Comparison of ENCODE assay signal across 23 cellular contexts in the genomic region with DNA sequence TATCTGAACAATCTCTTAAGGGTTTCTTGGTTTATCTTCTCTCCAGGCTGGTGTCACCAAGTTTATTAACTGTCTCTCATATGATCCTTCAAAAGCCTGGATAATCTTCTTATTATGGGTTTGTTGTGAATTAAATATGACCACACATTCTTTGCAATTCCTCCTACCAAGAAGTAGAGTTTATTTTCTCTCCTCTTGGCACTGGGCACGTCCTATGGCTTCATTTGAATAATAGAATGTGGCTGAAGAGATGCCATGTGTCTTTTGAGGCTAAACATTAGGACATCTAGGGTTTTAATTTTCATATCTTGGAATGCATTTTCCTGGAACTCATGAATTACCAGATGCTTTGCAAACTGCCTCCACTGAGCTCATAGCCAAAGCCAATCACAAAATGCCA. TPM values are rescaled to one million over a fixed set of nuclear protein-coding genes. Genes with fewer than 3 reads are reported as not detected.
DNase-seq lines count a peak whose midpoint lies in the region; ATAC-seq and TF ChIP-seq lines count a peak whose summit lies in the region.
"Had no signal": no experiment of that assay in that cellular context is flagged by ENCODE, and none has a peak within 500 bp of the region (broad histone marks: within the 10 kb centered on the region; RNA-seq: fewer than 3 reads in every experiment).

No MANE protein-coding gene starts in this region.

- H3K36me3 ChIP-seq in HUES64 (ENCODE audit: insufficient read depth, low read length) (peaks cover 17% of the 10 kb centered on the region), mesendoderm (ENCODE audit: control insufficient read depth, insufficient read depth, low read length) (no peaks in the 10 kb centered on the region), Karpas-422 (ENCODE audit: insufficient read depth, low read length) (no peaks in the 10 kb centered on the region)
- H3K36me3 ChIP-seq: BE2C; BLaER1 treated with 17β-estradiol and CSF1 and Interleukin-3, amounts not matched to agents 10 nM and 100 nM had no signal

- peak overlapping the region; percentile 11; the same call in 1 of the 2 replicates for H3K27ac ChIP-seq in HUES64 (ENCODE audit: low read depth, low read length)
- H3K27ac ChIP-seq in mesendoderm (ENCODE audit: low read depth, low read length), result peak overlapping the region; percentile 17
- no peak overlapping the region for H3K27ac ChIP-seq in Karpas-422 (ENCODE audit: low read length)
- H3K27ac ChIP-seq: 22Rv1; BLaER1 treated with 17β-estradiol and CSF1 and Interleukin-3, amounts not matched to agents 10 nM and 100 nM had no signal

- no peak overlapping the region for H3K4ac ChIP-seq in mesendoderm (ENCODE audit: low read depth, low read length)

- H3K27me3 ChIP-seq in HUES64 (ENCODE audit: insufficient read depth, low read length) (no peaks in the 10 kb centered on the region), mesendoderm (ENCODE audit: insufficient read depth, low read length, poor library complexity) (no peaks in the 10 kb centered on the region), Karpas-422 (ENCODE audit: low read length) (no peaks in the 10 kb centered on the region)
- H3K27me3 ChIP-seq: BLaER1 treated with 17β-estradiol and CSF1 and Interleukin-3, amounts not matched to agents 10 nM and 100 nM had no signal

- WGBS in HUES64, result 82% methylated on average over 1 of the region's 1 CpG
- no CpG with 5 or more reads among the region's 1 CpG for WGBS in mesendoderm (ENCODE audit: extremely low coverage, insufficient coverage, low lambda C conversion rate)

- no peak overlapping the region for H3K23ac ChIP-seq in mesendoderm (ENCODE audit: low read length)

- no peak overlapping the region for H2AFZ ChIP-seq in Karpas-422 (ENCODE audit: low read length)

- no peak overlapping the region for H3K56ac ChIP-seq in mesendoderm (ENCODE audit: low read length)

- H3K4me2 ChIP-seq in mesendoderm (ENCODE audit: low read length) (no peak overlapping the region), Karpas-422 (ENCODE audit: low read depth, low read length, poor library complexity, severe bottlenecking) (no peak overlapping the region)
- H3K4me2 ChIP-seq: BLaER1 treated with 17β-estradiol and CSF1 and Interleukin-3, amounts not matched to agents 10 nM and 100 nM had no signal

- no peak for TF ChIP-seq POLR2A in GM18505 (IDR thresholded peaks at IDR 0.05; ENCODE audit: borderline replicate concordance, extremely low read depth, insufficient read depth, insufficient read length)

- ATAC-seq in GM18505 (IDR thresholded peaks at IDR 0.05; ENCODE audit: unreplicated experiment), result no peak

- H4K5ac ChIP-seq in mesendoderm (ENCODE audit: low read length), result no peak overlapping the region

- no peak overlapping the region for H2BK15ac ChIP-seq in mesendoderm (replicated peaks; ENCODE audit: low read depth)

- H3K4me1 ChIP-seq in HUES64 (ENCODE audit: insufficient read depth, low read length), result peaks cover 64% of the 10 kb centered on the region
- H3K4me1 ChIP-seq in mesendoderm (ENCODE audit: control insufficient read depth, low read depth, low read length), result peaks cover 7% of the 10 kb centered on the region
- no peaks in the 10 kb centered on the region for H3K4me1 ChIP-seq in Karpas-422 (ENCODE audit: low read length)
- H3K4me1 ChIP-seq: BE2C had no signal

- no peaks in the 10 kb centered on the region for H4K20me1 ChIP-seq in Karpas-422 (ENCODE audit: insufficient read depth, low read depth, low read length)
- H4K20me1 ChIP-seq: BLaER1 treated with 17β-estradiol and CSF1 and Interleukin-3, amounts not matched to agents 10 nM and 100 nM had no signal

- H3K4me3 ChIP-seq in HUES64 (ENCODE audit: low read length) (no peak overlapping the region), mesendoderm (ENCODE audit: low read length) (no peak overlapping the region), Karpas-422 (ENCODE audit: low read length) (no peak overlapping the region)
- H3K4me3 ChIP-seq: BLaER1 treated with 17β-estradiol and CSF1 and Interleukin-3, amounts not matched to agents 10 nM and 100 nM had no signal

- no peaks in the 10 kb centered on the region for H3K9me2 ChIP-seq in Karpas-422 (replicated peaks; ENCODE audit: insufficient read depth, low read length)

- in situ Hi-C loops in G401 (cut with HindIII; ENCODE audit: low sequenced_read_pairs), result no loop called here

- peaks cover 4% of the 10 kb centered on the region for H3K79me2 ChIP-seq in mesendoderm (ENCODE audit: control insufficient read depth, insufficient read depth, low read length)
- no peaks in the 10 kb centered on the region for H3K79me2 ChIP-seq in Karpas-422 (ENCODE audit: low read length)

- H3K9me3 ChIP-seq in HUES64 (ENCODE audit: insufficient read depth, low read depth, low read length), result no peaks in the 10 kb centered on the region
- H3K9me3 ChIP-seq in Karpas-422 (ENCODE audit: low read length), result no peaks in the 10 kb centered on the region
- H3K9me3 ChIP-seq: BE2C; BLaER1 treated with 17β-estradiol and CSF1 and Interleukin-3, amounts not matched to agents 10 nM and 100 nM had no signal

- H2AK5ac ChIP-seq in mesendoderm (ENCODE audit: low read length), result no peak overlapping the region

- no peak overlapping the region for H3K18ac ChIP-seq in mesendoderm (ENCODE audit: low read length)

- H3K79me1 ChIP-seq in mesendoderm (ENCODE audit: low read length), result peaks cover 1% of the 10 kb centered on the region

- H3K9ac ChIP-seq in HUES64 (ENCODE audit: low read depth, low read length) (no peak overlapping the region), mesendoderm (ENCODE audit: low read length) (no peak overlapping the region), Karpas-422 (ENCODE audit: low read length) (no peak overlapping the region)
- H3K9ac ChIP-seq: BLaER1 treated with 17β-estradiol and CSF1 and Interleukin-3, amounts not matched to agents 10 nM and 100 nM had no signal

- DNase-seq in G401 (ENCODE audit: low spot score) (peak; percentile 28), cerebellar cortex (ENCODE audit: low spot score) (peak; percentile 14), mesendoderm (no peak), AG08395 (ENCODE audit: low spot score) (no peak), Karpas-422 (no peak)
- no peak for DNase-seq in activated naive CD4-positive, alpha-beta T cell (lab: John Stamatoyannopoulos, UW)
- DNase-seq: AML-193; BE2C; CD4-positive, alpha-beta T cell; CD8-positive, alpha-beta memory T cell; DMS 273 treated with DMSO at 0.1 percent for 48 hours; DMS79; EL; GF-D8; GOT3; H7; HCEC 1CT had no signal

- no peak overlapping the region for H4K8ac ChIP-seq in mesendoderm (ENCODE audit: low read depth, low read length)

- no peak overlapping the region for H2BK120ac ChIP-seq in mesendoderm (ENCODE audit: low read depth, low read length)

- H2BK5ac ChIP-seq in mesendoderm (ENCODE audit: low read length), result no peak overlapping the region

RNA-seq across cellular contexts. Expression of a gene that starts 20.0 kb away (rescaled TPM):
- total RNA-seq in G401 (2014; rRNA removed; shearing (Covaris generic)), result not detected in 2 replicates
- 53.7 TPM for polyA plus RNA-seq in HUES64 (2013, experiment 1 of 2)
- 44.4 TPM for polyA plus RNA-seq in HUES64 (2013, experiment 2 of 2)
- 98.9 TPM for polyA plus RNA-seq in mesendoderm (2013, experiment 1 of 2)
- 96.1 TPM for polyA plus RNA-seq in mesendoderm (2013, experiment 2 of 2)
- total RNA-seq in Karpas-422 (2014; rRNA removed; shearing (Covaris generic); ENCODE audit: low replicate concordance), result not detected in 2 replicates
- total RNA-seq: CD4-positive, alpha-beta T cell; CD8-positive, alpha-beta memory T cell had no signal
- polyA plus RNA-seq: AG04450; CD8-positive, alpha-beta memory T cell had no signal

RNA-seq across cellular contexts. Expression of a gene that starts 27.0 kb away (rescaled TPM):
- total RNA-seq in G401 (2014; rRNA removed; shearing (Covaris generic)), result not detected in 2 replicates
- 1.3 TPM for polyA plus RNA-seq in HUES64 (2013, experiment 1 of 2)
- polyA plus RNA-seq in HUES64 (2013, experiment 2 of 2), result 2.0 TPM
- 1.2 TPM for polyA plus RNA-seq in mesendoderm (2013, experiment 1 of 2)
- 3.0 TPM for polyA plus RNA-seq in mesendoderm (2013, experiment 2 of 2)
- not detected in 2 replicates for total RNA-seq in Karpas-422 (2014; rRNA removed; shearing (Covaris generic); ENCODE audit: low replicate concordance)
- total RNA-seq: CD4-positive, alpha-beta T cell; CD8-positive, alpha-beta memory T cell had no signal
- polyA plus RNA-seq: AG04450; CD14-positive monocyte; CD8-positive, alpha-beta memory T cell had no signal

RNA-seq across cellular contexts. Expression of a gene that starts 47.8 kb away (rescaled TPM):
- total RNA-seq in G401 (2014; rRNA removed; shearing (Covaris generic)), result not detected in 2 replicates
- polyA plus RNA-seq in HUES64 (2013, experiment 1 of 2), result not detected
- not detected for polyA plus RNA-seq in HUES64 (2013, experiment 2 of 2)
- not detected for polyA plus RNA-seq in mesendoderm (2013, experiment 1 of 2)
- not detected for polyA plus RNA-seq in mesendoderm (2013, experiment 2 of 2)
- total RNA-seq in Karpas-422 (2014; rRNA removed; shearing (Covaris generic); ENCODE audit: low replicate concordance), result not detected in 2 replicates
- total RNA-seq: CD4-positive, alpha-beta T cell; CD8-positive, alpha-beta memory T cell; H7 had no signal
- polyA plus RNA-seq: AG04450; CD14-positive monocyte; CD8-positive, alpha-beta memory T cell had no signal

Comparison
In these comparisons a context has a peak if more than half of its experiments do, and no peak if none do; other contexts are left out.
1. DNase-seq: peak in G401 (single experiment) and cerebellar cortex (single experiment); none in mesendoderm (single experiment), AG08395 (single experiment), Karpas-422 (single experiment) and activated naive CD4-positive, alpha-beta T cell (0 of 4).